Comparison of ENCODE assay signal across 8 cellular contexts in genomic region chr9:90192470-90192869, GRCh38.
A peak's percentile ranks its signal among the peaks of the same experiment; 100 is the strongest.
DNase-seq lines count a peak whose midpoint lies in the region; ATAC-seq and TF ChIP-seq lines count a peak whose summit lies in the region.
"Not testable (repeated sequence)": the region's sequence is repeated elsewhere in the genome, so short reads cannot be mapped to it uniquely, and the experiment has no call there.

No MANE protein-coding gene starts in this region.

- peaks cover 51% of the 10 kb centered on the region for H3K4me1 Mint-ChIP-seq in activated naive CD4-positive, alpha-beta T cell treated with anti-CD3 and anti-CD28 coated beads, Interleukin-2, amount 50 U/mL, for 24 hours
- peaks cover 47 to 59% (median 53%) of the 10 kb centered on the region in 3 donors for H3K4me1 Mint-ChIP-seq in naive B cell

- not testable (repeated sequence) for H3K9me3 ChIP-seq in upper lobe of right lung

- not testable (repeated sequence) for H3K4me1 ChIP-seq in upper lobe of right lung

- H3K27ac Mint-ChIP-seq in activated naive CD4-positive, alpha-beta T cell treated with anti-CD3 and anti-CD28 coated beads, Interleukin-2, amount 50 U/mL, for 24 hours: not testable (repeated sequence)
- H3K27ac Mint-ChIP-seq in naive B cell: peak overlapping the region in 3 of 6 donors; percentile 24 to 86 (median 39)

- H3K36me3 Mint-ChIP-seq in activated naive CD4-positive, alpha-beta T cell treated with anti-CD3 and anti-CD28 coated beads, Interleukin-2, amount 50 U/mL, for 24 hours: peaks cover 16% of the 10 kb centered on the region
- not testable (repeated sequence) for H3K36me3 Mint-ChIP-seq in naive B cell

- H3K27me3 ChIP-seq in upper lobe of right lung: not testable (repeated sequence)

- intact Hi-C loops in upper lobe of right lung (cut with DNase I): not testable (repeated sequence)

- not testable (repeated sequence) for H3K27ac ChIP-seq in upper lobe of right lung

- not testable (repeated sequence) for H3K36me3 ChIP-seq in upper lobe of right lung

- not testable (repeated sequence) for TF ChIP-seq CTCF in upper lobe of right lung (IDR thresholded peaks at IDR 0.05)

- H3K4me3 Mint-ChIP-seq in activated naive CD4-positive, alpha-beta T cell treated with anti-CD3 and anti-CD28 coated beads, Interleukin-2, amount 50 U/mL, for 24 hours: peak overlapping the region; percentile 47
- peak overlapping the region in 6 of 8 donors; percentile 52 to 66 (median 58) for H3K4me3 Mint-ChIP-seq in naive B cell

- peak overlapping the region; percentile 3; the same call in 1 of the 2 replicates for H3K4me3 ChIP-seq in Jurkat, Clone E6-1 (ENCODE audit: low read length)
- not testable (repeated sequence) for H3K4me3 ChIP-seq in upper lobe of right lung

- peak; percentile 84 for DNase-seq in Jurkat, Clone E6-1 (ENCODE audit: low read depth, low spot score)
- DNase-seq in T follicular helper cell (ENCODE audit: low read depth) (peak; percentile 31), naive B cell (peak; percentile 33), upper lobe of right lung (peak; percentile 69)
- peak; percentile 43 for DNase-seq in activated CD4-positive, alpha-beta T cell treated with anti-CD3 and anti-CD28 coated beads for 48 hours
- DNase-seq in activated T-cell treated with anti-CD3 and anti-CD28 coated beads, Interleukin-2, amount 50 U/mL, for 1 hour: peak; percentile 41
- peak; percentile 7 to 18 for DNase-seq in stimulated activated CD4-positive, alpha-beta T cell treated with anti-CD3 and anti-CD28 coated beads, Interleukin-4, amount 100 ng/mL, for 4 hours

- peaks cover 18% of the 10 kb centered on the region for H3K9me3 Mint-ChIP-seq in activated naive CD4-positive, alpha-beta T cell treated with anti-CD3 and anti-CD28 coated beads, Interleukin-2, amount 50 U/mL, for 24 hours
- peaks cover 0 to 25% (median 6%) of the 10 kb centered on the region in 7 donors for H3K9me3 Mint-ChIP-seq in naive B cell

- not testable (repeated sequence) for ATAC-seq in naive B cell (ENCODE audit: low read depth in 2 of 2); upper lobe of right lung

- not testable (repeated sequence) for H3K27me3 Mint-ChIP-seq in activated naive CD4-positive, alpha-beta T cell treated with anti-CD3 and anti-CD28 coated beads, Interleukin-2, amount 50 U/mL, for 24 hours; naive B cell

Comparison
In these comparisons a context has a peak if more than half of its experiments do, and no peak if none do; other contexts are left out.
1. DNase-seq: peak in every context shown above with its lines; median percentile 84 in Jurkat, Clone E6-1; 69 in upper lobe of right lung; 43 in activated CD4-positive, alpha-beta T cell treated with anti-CD3 and anti-CD28 coated beads for 48 hours; 41 in activated T-cell treated with anti-CD3 and anti-CD28 coated beads, Interleukin-2, amount 50 U/mL, for 1 hour; 33 in naive B cell; 31 in T follicular helper cell; 12 in stimulated activated CD4-positive, alpha-beta T cell treated with anti-CD3 and anti-CD28 coated beads, Interleukin-4, amount 100 ng/mL, for 4 hours.